Comparison of ENCODE assay signal across 14 cellular contexts in the genomic region with DNA sequence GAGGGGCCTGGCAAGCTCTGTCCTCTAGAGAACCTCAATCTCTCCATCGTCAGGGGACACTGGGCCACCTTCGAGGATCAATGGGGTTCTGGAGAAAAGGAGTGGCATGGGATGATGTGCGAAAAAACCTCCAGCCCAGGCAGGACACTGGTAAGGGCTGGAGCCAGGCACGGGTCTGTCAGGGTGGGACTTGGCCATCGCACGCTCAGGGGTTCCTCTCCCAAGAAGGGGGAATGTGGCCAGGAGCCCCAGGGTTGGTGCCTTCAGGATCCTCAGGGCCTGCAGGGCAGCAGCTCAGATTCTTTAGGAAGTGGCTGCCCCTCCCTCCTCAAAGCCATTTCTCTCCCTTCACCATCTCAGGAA. TPM values are rescaled to one million over a fixed set of nuclear protein-coding genes. Genes with fewer than 3 reads are reported as not detected.
DNase-seq lines count a peak whose midpoint lies in the region; ATAC-seq and TF ChIP-seq lines count a peak whose summit lies in the region.
"Had no signal": no experiment of that assay in that cellular context is flagged by ENCODE, and none has a peak within 500 bp of the region (broad histone marks: within the 10 kb centered on the region; RNA-seq: fewer than 3 reads in every experiment).

No MANE protein-coding gene starts in this region.

- no peaks in the 10 kb centered on the region for H3K9me3 ChIP-seq in SK-N-SH
- H3K9me3 ChIP-seq in PC-3 (ENCODE audit: low read length), result no peaks in the 10 kb centered on the region
- no peaks in the 10 kb centered on the region for H3K9me3 ChIP-seq in skeletal muscle tissue (ENCODE audit: control insufficient read depth in 3 of 3, low read length in 3 of 3)

- H3K9me2 ChIP-seq in SK-N-SH, result no peaks in the 10 kb centered on the region
- H3K9me2 ChIP-seq in PC-3 (replicated peaks; ENCODE audit: low read length), result no peaks in the 10 kb centered on the region

- H3K36me3 ChIP-seq in SK-N-SH (replicated peaks in 1 of 2; ENCODE audit: control insufficient read depth in 1 of 2, insufficient read depth in 2 of 2, low read length in 1 of 2), result no peaks in the 10 kb centered on the region
- no peaks in the 10 kb centered on the region for H3K36me3 ChIP-seq in PC-3 (ENCODE audit: low read depth, low read length)
- no peaks in the 10 kb centered on the region for H3K36me3 ChIP-seq in skeletal muscle tissue (ENCODE audit: control insufficient read depth in 3 of 3, insufficient read depth in 3 of 3, low read length in 3 of 3)
- H3K36me3 ChIP-seq: cardiac muscle cell had no signal

- H3K27me3 Mint-ChIP-seq in central memory CD8-positive, alpha-beta T cell, result no peaks in the 10 kb centered on the region
- H3K27me3 Mint-ChIP-seq: CD4-positive, alpha-beta T cell had no signal

- peaks cover 11% of the 10 kb centered on the region for H3K4me1 Mint-ChIP-seq in central memory CD8-positive, alpha-beta T cell
- H3K4me1 Mint-ChIP-seq: IgD-negative memory B cell, neural crest cell had no signal

- 94% methylated on average over 6 of the region's 6 CpGs for WGBS in SK-N-SH (ENCODE audit: low lambda C conversion rate)

- no peak for TF ChIP-seq EP300 in SK-N-SH (IDR thresholded peaks at IDR 0.05; ENCODE audit: borderline replicate concordance in 1 of 2, low read depth in 1 of 2, low read length in 1 of 2)

- H3K4me1 ChIP-seq in SK-N-SH (ENCODE audit: control insufficient read depth in 1 of 2, insufficient read depth in 2 of 2, low read depth in 1 of 2, low read length in 1 of 2), result peaks cover 3 to 35% of the 10 kb centered on the region in 2 experiments; a peak in 3 of 4 replicates
- H3K4me1 ChIP-seq in PC-3 (ENCODE audit: insufficient read depth, low read length), result peaks cover 59% of the 10 kb centered on the region
- H3K4me1 ChIP-seq in skeletal muscle tissue (ENCODE audit: control insufficient read depth in 3 of 3, insufficient read depth in 3 of 3, low read length in 3 of 3), result peaks cover 2 to 9% (median 6%) of the 10 kb centered on the region in 3 donors

- H3K4me3 Mint-ChIP-seq in central memory CD8-positive, alpha-beta T cell, result no peak overlapping the region
- H3K4me3 Mint-ChIP-seq: CD4-positive, alpha-beta T cell; neural crest cell had no signal

- H4K20me1 ChIP-seq in SK-N-SH (ENCODE audit: insufficient read depth), result no peaks in the 10 kb centered on the region
- no peaks in the 10 kb centered on the region for H4K20me1 ChIP-seq in PC-3 (ENCODE audit: low read length)

- H3K4me3 ChIP-seq in SK-N-SH (ENCODE audit: low read depth in 2 of 2, low read length in 1 of 2) (no peak overlapping the region), PC-3 (ENCODE audit: low read length) (no peak overlapping the region), skeletal muscle tissue (ENCODE audit: low read length in 3 of 3) (no peak overlapping the region)
- H3K4me3 ChIP-seq: cardiac muscle cell had no signal

- no peak for TF ChIP-seq RAD21 in SK-N-SH (IDR thresholded peaks at IDR 0.05; ENCODE audit: low read length)

- H2AFZ ChIP-seq in SK-N-SH (ENCODE audit: low read depth) (no peak overlapping the region), PC-3 (ENCODE audit: low read length) (no peak overlapping the region)

- 0 out of 2 replicates have a peak overlapping the region, but pooled peaks have one; percentile 31 for H3K4me2 ChIP-seq in SK-N-SH
- H3K4me2 ChIP-seq in PC-3 (ENCODE audit: low read length), result no peak overlapping the region

- peak overlapping the region in 1 of 2 experiments; percentile 55; a peak in 1 of 4 replicates for H3K27ac ChIP-seq in SK-N-SH (ENCODE audit: low read depth in 2 of 2, low read length in 1 of 2)
- peak overlapping the region; percentile 81 for H3K27ac ChIP-seq in PC-3 (ENCODE audit: low read length)
- H3K27ac ChIP-seq in skeletal muscle tissue (ENCODE audit: low read depth, low read length), result peak overlapping the region; percentile 11
- H3K27ac ChIP-seq: 22Rv1, cardiac muscle cell had no signal

- ATAC-seq in SK-N-SH treated with all-trans-retinoic acid at 6 μM for 48 hours, result no peak
- no peak for ATAC-seq in PC-3
- ATAC-seq in central memory CD8-positive, alpha-beta T cell (replicated peaks; ENCODE audit: extremely low read depth, poor library complexity, severe bottlenecking), result no peak
- no peak for ATAC-seq in HG02759 (IDR thresholded peaks at IDR 0.05; ENCODE audit: unreplicated experiment)
- ATAC-seq in HG03280 (IDR thresholded peaks at IDR 0.05; ENCODE audit: unreplicated experiment), result no peak

- intact Hi-C loops in PC-3 (cut with micrococcal nuclease), result loop anchor here (5.0 kb wide), 1 partner anchor 742 kb away; no protein-coding TSS in a partner anchor

- DNase-seq in SK-N-SH (no peak), PC-3 (no peak), GM13976 (ENCODE audit: low spot score) (no peak)
- DNase-seq in central memory CD8-positive, alpha-beta T cell (ENCODE audit: low spot score in 2 of 2), result no peak
- DNase-seq: NCI-H1048 had no signal

- no peak for TF ChIP-seq CTCF in SK-N-SH (IDR thresholded peaks at IDR 0.05)
- no peak for TF ChIP-seq CTCF in PC-3 (conservative IDR thresholded peaks at IDR 0.05; ENCODE audit: low read depth, low read length)
- TF ChIP-seq CTCF in GM13976 (IDR thresholded peaks at IDR 0.05; ENCODE audit: borderline replicate concordance, control extremely low read depth, extremely low read depth, insufficient read depth, missing control alignments), result no peak

- H3K79me2 ChIP-seq in SK-N-SH (ENCODE audit: insufficient read depth), result no peaks in the 10 kb centered on the region
- H3K79me2 ChIP-seq in PC-3 (ENCODE audit: low read length), result no peaks in the 10 kb centered on the region

- H3F3A ChIP-seq in SK-N-SH (replicated peaks; ENCODE audit: insufficient read depth), result peaks cover 12% of the 10 kb centered on the region
- H3F3A ChIP-seq in PC-3 (ENCODE audit: low read length, unreplicated experiment), result no peaks in the 10 kb centered on the region

- H3K27ac Mint-ChIP-seq in central memory CD8-positive, alpha-beta T cell (ENCODE audit: low read depth), result peak overlapping the region; percentile 33
- H3K27ac Mint-ChIP-seq: CD4-positive, alpha-beta T cell; IgD-negative memory B cell had no signal

- H3K27me3 ChIP-seq in SK-N-SH (ENCODE audit: insufficient read depth) (no peaks in the 10 kb centered on the region), PC-3 (ENCODE audit: low read length) (no peaks in the 10 kb centered on the region), skeletal muscle tissue (ENCODE audit: control insufficient read depth in 3 of 3, insufficient read depth in 3 of 3, low read length in 3 of 3) (no peaks in the 10 kb centered on the region)
- H3K27me3 ChIP-seq: cardiac muscle cell had no signal

- in situ Hi-C loops in GM13976 (cut with MboI; ENCODE audit: low sequenced_read_pairs, unreplicated experiment), result no loop called here

- no peaks in the 10 kb centered on the region for H3K36me3 Mint-ChIP-seq in central memory CD8-positive, alpha-beta T cell (ENCODE audit: insufficient read depth)
- H3K36me3 Mint-ChIP-seq: IgD-negative memory B cell had no signal

- POLR2A ChIA-PET in SK-N-SH (lab: Yijun Ruan, JAX) (no interaction called here), PC-3 (lab: Charles Lee; ENCODE audit: unreplicated experiment) (no interaction called here)

- no TSS peak for BruUV-seq in PC-3 (replicated peaks; lab: Mats Ljungman, UMichigan)

- H3K9ac ChIP-seq in SK-N-SH (no peak overlapping the region), PC-3 (ENCODE audit: low read length) (no peak overlapping the region; the same call in 1 of the 2 replicates), skeletal muscle tissue (ENCODE audit: low read depth in 1 of 3, low read length in 3 of 3) (no peak overlapping the region)

- H3K9me3 Mint-ChIP-seq in central memory CD8-positive, alpha-beta T cell, result no peaks in the 10 kb centered on the region
- H3K9me3 Mint-ChIP-seq: CD4-positive, alpha-beta T cell; neural crest cell had no signal

- CTCF ChIA-PET in SK-N-SH (lab: Yijun Ruan, JAX), result interaction anchor here (1.3 kb wide), 1 partner anchor 745 kb away, joined by 4 read pairs; no protein-coding TSS in a partner anchor
- CTCF ChIA-PET in PC-3 (lab: Charles Lee), result no interaction called here

TF ChIP-seq in SK-N-SH, 30 proteins besides CTCF, POLR2A, EP300 and RAD21 (continues in another document):
- TF ChIP-seq MAX (IDR thresholded peaks at IDR 0.05; ENCODE audit: low read depth) (no peak), CHD2 (IDR thresholded peaks at IDR 0.05; ENCODE audit: low read length, partially characterized antibody) (no peak), GABPA (IDR thresholded peaks at IDR 0.05; ENCODE audit: low read depth) (no peak), SMC3 (IDR thresholded peaks at IDR 0.05; ENCODE audit: low read depth, low read length) (no peak), POLR2AphosphoS5 (IDR thresholded peaks at IDR 0.05; ENCODE audit: low read depth, low read length) (no peak)

TF ChIP-seq in SK-N-SH treated with all-trans-retinoic acid at 6 μM for 48 hours, 23 proteins besides CTCF, POLR2A, EP300 and RAD21 (continues in another document):
- TF ChIP-seq ARNTL (CRISPR knock-in tag; IDR thresholded peaks at IDR 0.05; ENCODE audit: borderline replicate concordance, low read depth) (no peak), ZNF565 (CRISPR knock-in tag; conservative IDR thresholded peaks at IDR 0.05; ENCODE audit: low read depth) (no peak), ZNF8 (CRISPR knock-in tag; IDR thresholded peaks at IDR 0.05) (no peak), ESRRG (CRISPR knock-in tag; IDR thresholded peaks at IDR 0.05) (no peak), CSRNP3 (CRISPR knock-in tag; IDR thresholded peaks at IDR 0.05) (no peak), ZFP3 (CRISPR knock-in tag; IDR thresholded peaks at IDR 0.05) (no peak), ZNF70 (CRISPR knock-in tag; IDR thresholded peaks at IDR 0.05) (no peak), RARB (CRISPR knock-in tag; IDR thresholded peaks at IDR 0.05) (no peak)

RNA-seq across cellular contexts. Expression of gene PLB1, which starts 46.8 kb away (rescaled TPM):
- 0.10 and 0.39 TPM in 2 replicates for polyA plus RNA-seq in SK-N-SH (2012; rRNA removed)
- 0.13 and 0.18 TPM in 2 replicates for polyA plus RNA-seq in SK-N-SH (2012; cell fraction: cytosol; rRNA removed)
- 0.52 and 0.60 TPM in 2 replicates for polyA plus RNA-seq in SK-N-SH (2012; cell fraction: nucleus; rRNA removed)
- total RNA-seq in PC-3 (2014; rRNA removed) (0.40 and 1.3 TPM in 2 replicates), skeletal muscle tissue (1.0 TPM)
- polyA plus RNA-seq: IgD-negative memory B cell had no signal

RNA-seq across cellular contexts. Expression of gene FOSL2, which starts 56.4 kb away (rescaled TPM):
- 30.1 and 41.7 TPM in 2 replicates for polyA plus RNA-seq in SK-N-SH (2012; rRNA removed)
- 20.1 and 23.0 TPM in 2 replicates for polyA plus RNA-seq in SK-N-SH (2012; cell fraction: cytosol; rRNA removed)
- 50.5 and 72.9 TPM in 2 replicates for polyA plus RNA-seq in SK-N-SH (2012; cell fraction: nucleus; rRNA removed)
- total RNA-seq in PC-3 (2014; rRNA removed), result 34.2 and 46.8 TPM in 2 replicates
- 10.4 TPM for total RNA-seq in skeletal muscle tissue
